11 cellular contexts compared by ENCODE assay signal in genomic region chr1:47996060-47996405, GRCh38. TPM values are rescaled to one million over a fixed set of nuclear protein-coding genes. Genes with fewer than 3 reads are reported as not detected.
DNase-seq lines count a peak whose midpoint lies in the region; ATAC-seq, FAIRE-seq and TF ChIP-seq lines count a peak whose summit lies in the region.
"Had no signal": no experiment of that assay in that cellular context is flagged by ENCODE, and none has a peak within 500 bp of the region (broad histone marks: within the 10 kb centered on the region; RNA-seq: fewer than 3 reads in every experiment).

No MANE protein-coding gene starts in this region.

- peaks cover 40% of the 10 kb centered on the region for H3K27me3 Mint-ChIP-seq in activated CD4-positive, alpha-beta T cell treated with anti-CD3 and anti-CD28 coated beads for 36 hours
- H3K27me3 Mint-ChIP-seq in astrocyte (ENCODE audit: low read depth, unreplicated experiment), result peaks cover 33% of the 10 kb centered on the region
- H3K27me3 Mint-ChIP-seq in stimulated activated memory B cell treated with anti-CD40 and anti-IgM and Interleukin-4, amounts not matched to agents 10 μg/mL and 1 μg/mL and 100 μg/mL, for 72 hours, result peaks cover 56% of the 10 kb centered on the region

- H3K36me3 ChIP-seq in astrocyte (ENCODE audit: insufficient read depth, low read length) (no peaks in the 10 kb centered on the region), left lung (no peaks in the 10 kb centered on the region)

- H2AFZ ChIP-seq in astrocyte (ENCODE audit: low read depth, low read length), result peak overlapping the region; percentile 18

- CTCF ChIA-PET in activated CD4-positive, alpha-beta T cell treated with anti-CD3 and anti-CD28 coated beads for 36 hours (lab: Charles Lee), result no interaction called here

- H3K4me1 ChIP-seq in astrocyte (ENCODE audit: insufficient read depth, low read length), result peaks cover 3% of the 10 kb centered on the region
- peaks cover 2 to 17% of the 10 kb centered on the region in 2 donors for H3K4me1 ChIP-seq in left lung

- H3K4me3 ChIP-seq in astrocyte (ENCODE audit: insufficient read depth, low read depth, low read length) (no peak overlapping the region), left lung (peak overlapping the region; percentile 37 to 46)

- ATAC-seq in activated CD4-positive, alpha-beta T cell treated with anti-CD3 and anti-CD28 coated beads for 36 hours, result no peak
- no peak for ATAC-seq in left lung
- no peak for ATAC-seq in stimulated activated memory B cell treated with anti-CD40 and anti-IgM and Interleukin-4, amounts not matched to agents 10 μg/mL and 1 μg/mL and 100 μg/mL, for 72 hours
- ATAC-seq in GM21619 (IDR thresholded peaks at IDR 0.05; ENCODE audit: unreplicated experiment), result no peak

- H3K4me2 ChIP-seq in astrocyte (ENCODE audit: low read length), result peak overlapping the region; percentile 81

- H3K9me3 Mint-ChIP-seq in activated CD4-positive, alpha-beta T cell treated with anti-CD3 and anti-CD28 coated beads for 36 hours (ENCODE audit: low read depth), result no peaks in the 10 kb centered on the region
- H3K9me3 Mint-ChIP-seq in astrocyte (ENCODE audit: unreplicated experiment), result peaks cover 2% of the 10 kb centered on the region
- H3K9me3 Mint-ChIP-seq in stimulated activated memory B cell treated with anti-CD40 and anti-IgM and Interleukin-4, amounts not matched to agents 10 μg/mL and 1 μg/mL and 100 μg/mL, for 72 hours, result no peaks in the 10 kb centered on the region

- TF ChIP-seq CTCF in astrocyte (IDR thresholded peaks at IDR 0.05; ENCODE audit: insufficient read depth, low read depth, low read length), result no peak
- no peak for TF ChIP-seq CTCF in left lung (IDR thresholded peaks at IDR 0.05)

- no peaks in the 10 kb centered on the region for H4K20me1 ChIP-seq in astrocyte (ENCODE audit: insufficient read depth, low read length)

- H3K27ac ChIP-seq in astrocyte (ENCODE audit: low read depth, low read length), result no peak overlapping the region
- no peak overlapping the region for H3K27ac ChIP-seq in left lung

- intact Hi-C loops in activated CD4-positive, alpha-beta T cell treated with anti-CD3 and anti-CD28 coated beads for 36 hours (cut with DNase I, micrococcal nuclease), result loop anchor here in 1 of 2 experiments (2.0 kb wide), 1 partner anchor 241 kb away; no protein-coding TSS in a partner anchor
- intact Hi-C loops in left lung (cut with DNase I), result no loop called here

- peaks cover 4% of the 10 kb centered on the region for H3K4me1 Mint-ChIP-seq in activated CD4-positive, alpha-beta T cell treated with anti-CD3 and anti-CD28 coated beads for 36 hours
- peaks cover 13% of the 10 kb centered on the region for H3K4me1 Mint-ChIP-seq in astrocyte (ENCODE audit: low read depth, unreplicated experiment)
- H3K4me1 Mint-ChIP-seq in stimulated activated memory B cell treated with anti-CD40 and anti-IgM and Interleukin-4, amounts not matched to agents 10 μg/mL and 1 μg/mL and 100 μg/mL, for 72 hours, result peaks cover 8% of the 10 kb centered on the region

- no peak for FAIRE-seq in astrocyte (lab: Jason Lieb, UNC)

- H3K79me2 ChIP-seq in astrocyte (ENCODE audit: insufficient read depth, low read length), result no peaks in the 10 kb centered on the region

- POLR2A ChIA-PET in activated CD4-positive, alpha-beta T cell treated with anti-CD3 and anti-CD28 coated beads for 36 hours (lab: Charles Lee), result no interaction called here

- no peak overlapping the region for H3K9ac ChIP-seq in astrocyte (ENCODE audit: low read length)

- peak overlapping the region; percentile 34 for H3K4me3 Mint-ChIP-seq in activated CD4-positive, alpha-beta T cell treated with anti-CD3 and anti-CD28 coated beads for 36 hours
- peak overlapping the region; percentile 88 for H3K4me3 Mint-ChIP-seq in astrocyte (ENCODE audit: unreplicated experiment)
- peak overlapping the region; percentile 49 for H3K4me3 Mint-ChIP-seq in stimulated activated memory B cell treated with anti-CD40 and anti-IgM and Interleukin-4, amounts not matched to agents 10 μg/mL and 1 μg/mL and 100 μg/mL, for 72 hours

- H3K36me3 Mint-ChIP-seq in activated CD4-positive, alpha-beta T cell treated with anti-CD3 and anti-CD28 coated beads for 36 hours (ENCODE audit: low read depth), result no peaks in the 10 kb centered on the region
- peaks cover 3% of the 10 kb centered on the region for H3K36me3 Mint-ChIP-seq in astrocyte (ENCODE audit: low read depth, unreplicated experiment)
- H3K36me3 Mint-ChIP-seq in stimulated activated memory B cell treated with anti-CD40 and anti-IgM and Interleukin-4, amounts not matched to agents 10 μg/mL and 1 μg/mL and 100 μg/mL, for 72 hours, result no peaks in the 10 kb centered on the region

- H3K27ac Mint-ChIP-seq in activated CD4-positive, alpha-beta T cell treated with anti-CD3 and anti-CD28 coated beads for 36 hours, result no peak overlapping the region
- H3K27ac Mint-ChIP-seq in astrocyte (ENCODE audit: unreplicated experiment), result peak overlapping the region; percentile 1
- H3K27ac Mint-ChIP-seq in stimulated activated memory B cell treated with anti-CD40 and anti-IgM and Interleukin-4, amounts not matched to agents 10 μg/mL and 1 μg/mL and 100 μg/mL, for 72 hours, result no peak overlapping the region

- H3K9me3 ChIP-seq in astrocyte (ENCODE audit: insufficient read depth, low read depth, low read length) (no peaks in the 10 kb centered on the region), left lung (no peaks in the 10 kb centered on the region)

- DNase-seq in activated CD4-positive, alpha-beta T cell treated with anti-CD3 and anti-CD28 coated beads for 36 hours, result no peak
- no peak for DNase-seq in activated CD4-positive, alpha-beta T cell treated with anti-CD3 and anti-CD28 coated beads for 4 hours
- DNase-seq in astrocyte (ENCODE audit: low read depth) (no peak), left lung (no peak), hypothalamus (lab: John Stamatoyannopoulos, UW) (no peak), NCI-H2081 (lab: John Stamatoyannopoulos, UW) (no peak)
- DNase-seq: activated CD4-positive, CD25-positive, alpha-beta regulatory T cell; NCI-H774 had no signal

- H3K27me3 ChIP-seq in astrocyte (ENCODE audit: insufficient read depth, low read length) (peaks cover 42% of the 10 kb centered on the region), left lung (peaks cover 21 to 97% of the 10 kb centered on the region in 2 donors)

RNA-seq across cellular contexts. Expression of gene TRABD2B, which starts 1.2 kb away (rescaled TPM):
- not detected for total RNA-seq in activated CD4-positive, alpha-beta T cell treated with anti-CD3 and anti-CD28 coated beads for 36 hours
- 0.89 and 1.8 TPM in 2 replicates for total RNA-seq in astrocyte
- 1 to 10 TPM in 1 of 2 donors, under 1 TPM in 1; 0.99 to 2.0 TPM for total RNA-seq in left lung
- total RNA-seq: myocyte had no signal

Comparison
In these comparisons a context has a peak if more than half of its experiments do, and no peak if none do; other contexts are left out.
1. H3K4me3 Mint-ChIP-seq: peak in every context shown above with its lines; median percentile 88 in astrocyte; 49 in stimulated activated memory B cell treated with anti-CD40 and anti-IgM and Interleukin-4, amounts not matched to agents 10 μg/mL and 1 μg/mL and 100 μg/mL, for 72 hours; 34 in activated CD4-positive, alpha-beta T cell treated with anti-CD3 and anti-CD28 coated beads for 36 hours.